Comparison of ENCODE assay signal across 21 cellular contexts in genomic region chr6:65450451-65450850, GRCh38.
A peak's percentile ranks its signal among the peaks of the same experiment; 100 is the strongest.
DNase-seq lines count a peak whose midpoint lies in the region; ATAC-seq and TF ChIP-seq lines count a peak whose summit lies in the region.
"Had no signal": no experiment of that assay in that cellular context is flagged by ENCODE, and none has a peak within 500 bp of the region (broad histone marks: within the 10 kb centered on the region; RNA-seq: fewer than 3 reads in every experiment).

No MANE protein-coding gene starts in this region.

- CTCF ChIA-PET in CD4-positive, alpha-beta T cell (lab: Charles Lee), result no interaction called here

- in situ Hi-C loops in gastrocnemius medialis (cut with MboI; ENCODE audit: low sequenced_read_pairs in 4 of 4), result no loop called here

- no peak overlapping the region for H3K27ac Mint-ChIP-seq in CD4-positive, alpha-beta T cell

- intact Hi-C loops in CD4-positive, alpha-beta T cell (cut with DNase I, micrococcal nuclease), result no loop called here
- intact Hi-C loops in gastrocnemius medialis (cut with DNase I; ENCODE audit: low total_unique reads), result no loop called here

- no peak for TF ChIP-seq CTCF in BE2C (IDR thresholded peaks at IDR 0.05; ENCODE audit: low read depth, low read length)
- TF ChIP-seq CTCF in CD4-positive, alpha-beta T cell (IDR thresholded peaks at IDR 0.05), result no peak
- no peak for TF ChIP-seq CTCF in gastrocnemius medialis (IDR thresholded peaks at IDR 0.05 in 4 of 5, conservative IDR thresholded peaks at IDR 0.05 in 1 of 5)

- TF ChIP-seq POLR2A in gastrocnemius medialis (IDR thresholded peaks at IDR 0.05), result no peak

- no peak overlapping the region for H3K4me3 Mint-ChIP-seq in CD4-positive, alpha-beta T cell

- H3K27ac ChIP-seq in CD4-positive, alpha-beta T cell (ENCODE audit: low read depth, low read length), result no peak overlapping the region
- no peak overlapping the region for H3K27ac ChIP-seq in gastrocnemius medialis
- H3K27ac ChIP-seq: A549, C4-2B, KMS-11, SJCRH30 had no signal

- H3K27me3 Mint-ChIP-seq in CD4-positive, alpha-beta T cell, result no peaks in the 10 kb centered on the region

- no peaks in the 10 kb centered on the region for H3K36me3 ChIP-seq in BE2C
- no peaks in the 10 kb centered on the region for H3K36me3 ChIP-seq in H7 (replicated peaks; ENCODE audit: control insufficient read depth, insufficient read depth, low read length)
- no peaks in the 10 kb centered on the region for H3K36me3 ChIP-seq in gastrocnemius medialis
- H3K36me3 ChIP-seq: SJCRH30 had no signal

- H3K9me3 Mint-ChIP-seq in CD4-positive, alpha-beta T cell, result peaks cover 12% of the 10 kb centered on the region

- ATAC-seq in GM18517 (IDR thresholded peaks at IDR 0.05; ENCODE audit: unreplicated experiment) (no peak), gastrocnemius medialis (no peak)
- ATAC-seq in CD4-positive, alpha-beta T cell (ENCODE audit: poor library complexity), result no peak
- ATAC-seq: A549, HepG2 had no signal

- DNase-seq in BE2C (peak; percentile 26), H7 (peak; percentile 13), SK-N-DZ (ENCODE audit: low spot score) (peak; percentile 9), iPS-NIHi11 (ENCODE audit: low spot score) (peak; percentile 55), gastrocnemius medialis (no peak)
- no peak for DNase-seq in activated CD8-positive, alpha-beta memory T cell treated with anti-CD3 and anti-CD28 coated beads for 24 hours
- no peak for DNase-seq in CD4-positive, alpha-beta T cell
- DNase-seq: DMS79, NCI-H1048, NCI-H146, NCI-H2081 treated with DMSO at 0.1 percent for 48 hours, NCI-H2227 treated with DMSO at 0.1 percent for 48 hours, NCI-H524 treated with DMSO at 0.1 percent for 48 hours, RPMI8226, SJCRH30, SW 1271 had no signal

- peaks cover 22% of the 10 kb centered on the region for H3K4me1 ChIP-seq in BE2C
- no peaks in the 10 kb centered on the region for H3K4me1 ChIP-seq in gastrocnemius medialis
- H3K4me1 ChIP-seq: A549, SJCRH30 had no signal

- H3K4me3 ChIP-seq in BE2C (ENCODE audit: low read depth, low read length) (no peak overlapping the region), H7 (ENCODE audit: insufficient read depth, low read depth, low read length) (no peak overlapping the region), gastrocnemius medialis (no peak overlapping the region)
- H3K4me3 ChIP-seq: A549, SJCRH30 had no signal

- no peaks in the 10 kb centered on the region for H3K36me3 Mint-ChIP-seq in CD4-positive, alpha-beta T cell (ENCODE audit: low read depth)

- H3K27me3 ChIP-seq in BE2C (no peaks in the 10 kb centered on the region), H7 (ENCODE audit: control insufficient read depth, insufficient read depth, low read length) (no peaks in the 10 kb centered on the region), gastrocnemius medialis (no peaks in the 10 kb centered on the region)
- no peaks in the 10 kb centered on the region for H3K27me3 ChIP-seq in CD4-positive, alpha-beta T cell (ENCODE audit: control insufficient read depth, insufficient read depth, low read length)
- H3K27me3 ChIP-seq: SJCRH30 had no signal

- no peaks in the 10 kb centered on the region for H3K4me1 Mint-ChIP-seq in CD4-positive, alpha-beta T cell (ENCODE audit: low read depth)

- no peaks in the 10 kb centered on the region for H3K9me3 ChIP-seq in BE2C
- no peaks in the 10 kb centered on the region for H3K9me3 ChIP-seq in CD4-positive, alpha-beta T cell (ENCODE audit: control insufficient read depth, low read length)
- H3K9me3 ChIP-seq in gastrocnemius medialis, result no peaks in the 10 kb centered on the region
- H3K9me3 ChIP-seq: A549, SJCRH30 had no signal

- POLR2A ChIA-PET in CD4-positive, alpha-beta T cell (lab: Charles Lee), result no interaction called here

Comparison
In these comparisons a context has a peak if more than half of its experiments do, and no peak if none do; other contexts are left out.
1. DNase-seq: peak in BE2C (single experiment), H7 (single experiment), SK-N-DZ (single experiment) and iPS-NIHi11 (single experiment); none in activated CD8-positive, alpha-beta memory T cell treated with anti-CD3 and anti-CD28 coated beads for 24 hours (single experiment), CD4-positive, alpha-beta T cell (0 of 10) and gastrocnemius medialis (0 of 2).